In the genomic region with DNA sequence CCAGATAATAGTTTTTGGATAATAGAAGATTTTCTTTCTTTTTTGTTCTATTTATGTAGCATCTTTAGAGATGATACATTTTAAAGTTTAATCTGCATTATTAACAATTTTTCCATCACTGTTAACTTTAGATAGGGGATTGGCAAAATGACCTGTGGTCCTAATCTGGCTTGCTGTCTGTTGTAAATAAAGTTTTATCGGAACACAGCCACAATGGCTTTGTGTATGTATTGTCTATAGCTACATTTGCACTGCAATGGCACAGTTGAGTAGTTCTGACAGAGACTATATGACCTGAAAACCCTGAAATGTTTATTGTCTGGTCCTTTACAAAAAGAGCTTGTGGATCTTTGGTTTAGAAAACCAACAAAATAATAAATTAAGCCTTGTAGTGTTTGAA, we compare ENCODE assay signal across 20 cellular contexts.
DNase-seq lines count a peak whose midpoint lies in the region; ATAC-seq, FAIRE-seq and TF ChIP-seq lines count a peak whose summit lies in the region.
"Had no signal": no experiment of that assay in that cellular context is flagged by ENCODE, and none has a peak within 500 bp of the region (broad histone marks: within the 10 kb centered on the region; RNA-seq: fewer than 3 reads in every experiment).

No MANE protein-coding gene starts in this region.

- FAIRE-seq in GM19239 (lab: Jason Lieb, UNC) (peak; percentile 61), K562 (lab: Jason Lieb, UNC) (no peak)
- FAIRE-seq: A549, H54 had no signal

- DNase-seq in activated CD4-positive, alpha-beta T cell treated with anti-CD3 and anti-CD28 coated beads, Interleukin-2, amount 10 ng/mL, durations not matched to agents 7 days and 5 days = no peak
- no peak for DNase-seq in activated CD4-positive, alpha-beta T cell treated with anti-CD3 and anti-CD28 coated beads for 36 hours
- no peak for DNase-seq in GM19239 (ENCODE audit: insufficient read length, low spot score)
- DNase-seq in MM.1S = no peak
- DNase-seq in K562 (ENCODE audit: extremely low read depth in 1 of 4, low spot score in 3 of 4) = no peak
- no peak for DNase-seq in T-cell
- no peak for DNase-seq in NCI-H128 (lab: John Stamatoyannopoulos, UW; ENCODE audit: unreplicated experiment)
- DNase-seq: CD4-positive, alpha-beta memory T cell; DMS153; DMS79; GDM1; GM23248; HCEC 1CT; IMR-90 had no signal

- peak overlapping the region; percentile 42 for H2AFZ ChIP-seq in MM.1S (ENCODE audit: low read length)
- no peak overlapping the region for H2AFZ ChIP-seq in K562 (ENCODE audit: low read depth, low read length)
- H2AFZ ChIP-seq: GM23248 had no signal

- CTCF ChIA-PET in activated CD4-positive, alpha-beta T cell treated with anti-CD3 and anti-CD28 coated beads, Interleukin-2, amount 10 ng/mL, durations not matched to agents 7 days and 5 days (lab: Charles Lee) = no interaction called here
- CTCF ChIA-PET in activated CD4-positive, alpha-beta T cell treated with anti-CD3 and anti-CD28 coated beads for 36 hours (lab: Charles Lee) = no interaction called here
- CTCF ChIA-PET in K562 (lab: Yijun Ruan, JAX; ENCODE audit: low intra/inter-chr PET ratio) (no interaction called here), T-cell (lab: Charles Lee) (no interaction called here)

- peaks cover 32% of the 10 kb centered on the region for H3K4me1 Mint-ChIP-seq in activated CD4-positive, alpha-beta T cell treated with anti-CD3 and anti-CD28 coated beads, Interleukin-2, amount 10 ng/mL, durations not matched to agents 7 days and 5 days
- peaks cover 24% of the 10 kb centered on the region for H3K4me1 Mint-ChIP-seq in activated CD4-positive, alpha-beta T cell treated with anti-CD3 and anti-CD28 coated beads for 36 hours
- peaks cover 36 to 39% (median 38%) of the 10 kb centered on the region in 3 donors for H3K4me1 Mint-ChIP-seq in T-cell

- no TSS peak for BruUV-seq in K562 (replicated peaks; lab: Mats Ljungman, UMichigan)

- no peak overlapping the region for H3K9ac ChIP-seq in MM.1S (ENCODE audit: low read length)
- H3K9ac ChIP-seq in K562 (ENCODE audit: insufficient read depth in 1 of 2, low read depth in 2 of 2, low read length in 2 of 2) = no peak overlapping the region
- H3K9ac ChIP-seq: BLaER1, GM23248 had no signal

- H3K27me3 Mint-ChIP-seq in activated CD4-positive, alpha-beta T cell treated with anti-CD3 and anti-CD28 coated beads, Interleukin-2, amount 10 ng/mL, durations not matched to agents 7 days and 5 days = no peaks in the 10 kb centered on the region
- H3K27me3 Mint-ChIP-seq in activated CD4-positive, alpha-beta T cell treated with anti-CD3 and anti-CD28 coated beads for 36 hours = no peaks in the 10 kb centered on the region
- H3K27me3 Mint-ChIP-seq in T-cell = no peaks in the 10 kb centered on the region

- H3K27me3 ChIP-seq in MM.1S (replicated peaks; ENCODE audit: insufficient read depth, low read length) (no peaks in the 10 kb centered on the region), K562 (ENCODE audit: control insufficient read depth in 2 of 2, insufficient read depth in 2 of 2, low read length in 2 of 2) (peaks cover 0 to 6% of the 10 kb centered on the region in 2 experiments; a peak in 1 of 5 replicates)
- H3K27me3 ChIP-seq: BLaER1 had no signal

- H3K4me1 ChIP-seq in MM.1S (ENCODE audit: low read length) (peaks cover 36% of the 10 kb centered on the region), K562 (replicated peaks in 1 of 2; ENCODE audit: control insufficient read depth in 2 of 2, insufficient read depth in 2 of 2, low read length in 2 of 2) (no peaks in the 10 kb centered on the region)
- H3K4me1 ChIP-seq: A549 had no signal

- H3K79me2 ChIP-seq in MM.1S (ENCODE audit: low read length) = no peaks in the 10 kb centered on the region
- H3K79me2 ChIP-seq in K562 (ENCODE audit: control insufficient read depth, insufficient read depth, low read length) = no peaks in the 10 kb centered on the region

- TF ChIP-seq CTCF in MM.1S (IDR thresholded peaks at IDR 0.05; ENCODE audit: low read length) = no peak
- no peak for TF ChIP-seq CTCF in K562 (IDR thresholded peaks at IDR 0.05 in 2 of 3, conservative IDR thresholded peaks at IDR 0.05 in 1 of 3; ENCODE audit: insufficient read depth in 2 of 3, low read depth in 1 of 3, low read length in 3 of 3)

- H3K4me3 ChIP-seq in MM.1S (ENCODE audit: low read length) (peak overlapping the region; percentile 26; the same call in 1 of the 2 replicates), K562 (no peak overlapping the region)
- H3K4me3 ChIP-seq: A549, BLaER1, GM23248 had no signal

- no peak for TF ChIP-seq RAD21 in K562 (CRISPR knock-in tag; conservative IDR thresholded peaks at IDR 0.05 in 1 of 2, IDR thresholded peaks at IDR 0.05 in 1 of 2)

- in situ Hi-C loops in K562 (cut with MboI) = no loop called here

- H3F3A ChIP-seq in MM.1S (ENCODE audit: insufficient read depth, low read length) = peaks cover 16% of the 10 kb centered on the region

- H3K4me3 Mint-ChIP-seq in activated CD4-positive, alpha-beta T cell treated with anti-CD3 and anti-CD28 coated beads, Interleukin-2, amount 10 ng/mL, durations not matched to agents 7 days and 5 days = no peak overlapping the region
- H3K4me3 Mint-ChIP-seq in activated CD4-positive, alpha-beta T cell treated with anti-CD3 and anti-CD28 coated beads for 36 hours = no peak overlapping the region
- H3K4me3 Mint-ChIP-seq in T-cell = no peak overlapping the region
- H3K4me3 Mint-ChIP-seq: CD14-positive monocyte had no signal

- peaks cover 9% of the 10 kb centered on the region for H3K9me3 Mint-ChIP-seq in activated CD4-positive, alpha-beta T cell treated with anti-CD3 and anti-CD28 coated beads, Interleukin-2, amount 10 ng/mL, durations not matched to agents 7 days and 5 days
- no peaks in the 10 kb centered on the region for H3K9me3 Mint-ChIP-seq in activated CD4-positive, alpha-beta T cell treated with anti-CD3 and anti-CD28 coated beads for 36 hours (ENCODE audit: low read depth)
- H3K9me3 Mint-ChIP-seq in T-cell = peaks cover 0 to 3% (median 0%) of the 10 kb centered on the region in 3 donors

- POLR2A ChIA-PET in activated CD4-positive, alpha-beta T cell treated with anti-CD3 and anti-CD28 coated beads, Interleukin-2, amount 10 ng/mL, durations not matched to agents 7 days and 5 days (lab: Charles Lee) = interaction anchor here (0.7 kb wide), 1 partner anchor 273 kb away, joined by 7 read pairs; no protein-coding TSS in a partner anchor
- POLR2A ChIA-PET in activated CD4-positive, alpha-beta T cell treated with anti-CD3 and anti-CD28 coated beads for 36 hours (lab: Charles Lee) = no interaction called here
- POLR2A ChIA-PET in K562 (lab: Yijun Ruan, JAX) (no interaction called here), T-cell (lab: Charles Lee) (no interaction called here)

- H3K27ac Mint-ChIP-seq in activated CD4-positive, alpha-beta T cell treated with anti-CD3 and anti-CD28 coated beads, Interleukin-2, amount 10 ng/mL, durations not matched to agents 7 days and 5 days = peak overlapping the region; percentile 65
- H3K27ac Mint-ChIP-seq in activated CD4-positive, alpha-beta T cell treated with anti-CD3 and anti-CD28 coated beads for 36 hours = no peak overlapping the region
- H3K27ac Mint-ChIP-seq in T-cell = no peak overlapping the region
- H3K27ac Mint-ChIP-seq: CD14-positive monocyte had no signal

- H3K9me3 ChIP-seq in MM.1S (replicated peaks; ENCODE audit: insufficient read depth, low read length) (no peaks in the 10 kb centered on the region), K562 (replicated peaks; ENCODE audit: control insufficient read depth, insufficient read depth, low read depth, low read length) (no peaks in the 10 kb centered on the region)
- H3K9me3 ChIP-seq: A549, BLaER1 had no signal

- H3K9me1 ChIP-seq in K562 (ENCODE audit: control insufficient read depth, insufficient read depth, low read length) = no peaks in the 10 kb centered on the region

- ATAC-seq in activated CD4-positive, alpha-beta T cell treated with anti-CD3 and anti-CD28 coated beads for 36 hours = no peak
- no peak for ATAC-seq in K562
- no peak for ATAC-seq in T-cell (replicated peaks in 1 of 4)
- no peak for ATAC-seq in SK-N-SH treated with all-trans-retinoic acid at 6 μM for 48 hours
- ATAC-seq: A549 had no signal

- H3K36me3 ChIP-seq in MM.1S (replicated peaks; ENCODE audit: insufficient read depth, low read length) (no peaks in the 10 kb centered on the region), K562 (ENCODE audit: control insufficient read depth, insufficient read depth, low read length) (no peaks in the 10 kb centered on the region)
- H3K36me3 ChIP-seq: BLaER1 had no signal

- no peaks in the 10 kb centered on the region for H3K36me3 Mint-ChIP-seq in activated CD4-positive, alpha-beta T cell treated with anti-CD3 and anti-CD28 coated beads, Interleukin-2, amount 10 ng/mL, durations not matched to agents 7 days and 5 days (ENCODE audit: low read depth)
- no peaks in the 10 kb centered on the region for H3K36me3 Mint-ChIP-seq in activated CD4-positive, alpha-beta T cell treated with anti-CD3 and anti-CD28 coated beads for 36 hours (ENCODE audit: low read depth)
- H3K36me3 Mint-ChIP-seq in T-cell = no peaks in the 10 kb centered on the region
- H3K36me3 Mint-ChIP-seq: CD4-positive, alpha-beta memory T cell had no signal

- WGBS in K562 (ENCODE audit: insufficient coverage, low coverage, missing lambda C conversion rate) = 13% methylated on average over 1 of the region's 1 CpG

- TF ChIP-seq POLR2A in K562 (conservative IDR thresholded peaks at IDR 0.05) = no peak

- intact Hi-C loops in activated CD4-positive, alpha-beta T cell treated with anti-CD3 and anti-CD28 coated beads for 36 hours (cut with DNase I, micrococcal nuclease) = no loop called here
- intact Hi-C loops in K562 (cut with micrococcal nuclease) = no loop called here

- H3K27ac ChIP-seq in MM.1S (ENCODE audit: low read length) (no peak overlapping the region; the same call in 1 of the 2 replicates), K562 (ENCODE audit: extremely low read depth, low read depth, low read length) (no peak overlapping the region)
- H3K27ac ChIP-seq: 22Rv1, A549, BLaER1, GM23248 had no signal

- no peaks in the 10 kb centered on the region for H3K9me2 ChIP-seq in MM.1S (replicated peaks; ENCODE audit: insufficient read depth, low read length)

- H3K4me2 ChIP-seq in MM.1S (ENCODE audit: low read depth, low read length) (peak overlapping the region; percentile 68), K562 (ENCODE audit: insufficient read depth, low read length) (no peak overlapping the region)
- H3K4me2 ChIP-seq: A549, BLaER1 had no signal

- H4K20me1 ChIP-seq in MM.1S (ENCODE audit: insufficient read depth, low read length) = no peaks in the 10 kb centered on the region
- no peaks in the 10 kb centered on the region for H4K20me1 ChIP-seq in K562 (replicated peaks; ENCODE audit: control insufficient read depth, insufficient read depth, low read length)
- H4K20me1 ChIP-seq: BLaER1 had no signal

- TF ChIP-seq EP300 in K562 (IDR thresholded peaks at IDR 0.05; ENCODE audit: low read length) = no peak

TF ChIP-seq in K562, 482 proteins besides CTCF, POLR2A, EP300 and RAD21 (continues in another document):
- TF ChIP-seq BMI1 (IDR thresholded peaks at IDR 0.05; ENCODE audit: low read length) = no peak

TF ChIP-seq in SK-N-SH treated with all-trans-retinoic acid at 6 μM for 48 hours, 23 proteins besides CTCF, POLR2A, EP300 and RAD21 (continues in another document):
- TF ChIP-seq ESRRG (CRISPR knock-in tag; IDR thresholded peaks at IDR 0.05) = no peak
- TF ChIP-seq CSDC2 (CRISPR knock-in tag; IDR thresholded peaks at IDR 0.05) = no peak
